Comparison of ENCODE assay signal across 14 cellular contexts in genomic region chrX:363621-364375, GRCh38. TPM values are rescaled to one million over a fixed set of nuclear protein-coding genes. Genes with fewer than 3 reads are reported as not detected.
DNase-seq lines count a peak whose midpoint lies in the region; ATAC-seq, FAIRE-seq and TF ChIP-seq lines count a peak whose summit lies in the region.
"Had no signal": no experiment of that assay in that cellular context is flagged by ENCODE, and none has a peak within 500 bp of the region (broad histone marks: within the 10 kb centered on the region; RNA-seq: fewer than 3 reads in every experiment).

No MANE protein-coding gene starts in this region.

- no peak overlapping the region for H3K4me3 ChIP-seq in mucosa of descending colon
- H3K4me3 ChIP-seq: BLaER1, GM23248 had no signal

- no peak overlapping the region for H3K4me3 Mint-ChIP-seq in stimulated activated effector memory CD8-positive, alpha-beta T cell treated with anti-CD3 and anti-CD28 coated beads, Interleukin-12 subunit alpha, Interleukin-12 subunit beta, amount 100 ng/mL, for 72 hours
- no peak overlapping the region for H3K4me3 Mint-ChIP-seq in mesothelial cell of epicardium
- no peak overlapping the region for H3K4me3 Mint-ChIP-seq in activated T-helper 17 cell treated with anti-CD3 and anti-CD28 coated beads, Interleukin-2, amount 50 U/mL, for 72 hours
- H3K4me3 Mint-ChIP-seq: CD8-positive, alpha-beta memory T cell had no signal

- no peaks in the 10 kb centered on the region for H3K27me3 Mint-ChIP-seq in mesothelial cell of epicardium (ENCODE audit: low read depth)
- H3K27me3 Mint-ChIP-seq in activated T-helper 17 cell treated with anti-CD3 and anti-CD28 coated beads, Interleukin-2, amount 50 U/mL, for 72 hours, result no peaks in the 10 kb centered on the region
- H3K27me3 Mint-ChIP-seq: CD8-positive, alpha-beta memory T cell had no signal

- intact Hi-C loops in Right ventricle myocardium superior (cut with DNase I), result no loop called here
- intact Hi-C loops in left ventricle myocardium superior (cut with micrococcal nuclease), result no loop called here
- intact Hi-C loops in mucosa of descending colon (cut with DNase I, micrococcal nuclease), result no loop called here

- H3K9me3 Mint-ChIP-seq in stimulated activated effector memory CD8-positive, alpha-beta T cell treated with anti-CD3 and anti-CD28 coated beads, Interleukin-12 subunit alpha, Interleukin-12 subunit beta, amount 100 ng/mL, for 72 hours, result peaks cover 3% of the 10 kb centered on the region
- peaks cover 28% of the 10 kb centered on the region for H3K9me3 Mint-ChIP-seq in mesothelial cell of epicardium
- no peaks in the 10 kb centered on the region for H3K9me3 Mint-ChIP-seq in activated T-helper 17 cell treated with anti-CD3 and anti-CD28 coated beads, Interleukin-2, amount 50 U/mL, for 72 hours

- TF ChIP-seq CTCF in mucosa of descending colon (IDR thresholded peaks at IDR 0.05), result no peak
- no peak for TF ChIP-seq CTCF in mesothelial cell of epicardium (IDR thresholded peaks at IDR 0.05; ENCODE audit: unreplicated experiment)

- no peaks in the 10 kb centered on the region for H3K36me3 ChIP-seq in mucosa of descending colon (ENCODE audit: low read depth)

- ATAC-seq in Right ventricle myocardium superior (ENCODE audit: poor library complexity) (no peak), left ventricle myocardium superior (no peak), mucosa of descending colon (no peak)
- ATAC-seq in stimulated activated effector memory CD8-positive, alpha-beta T cell treated with anti-CD3 and anti-CD28 coated beads, Interleukin-12 subunit alpha, Interleukin-12 subunit beta, amount 100 ng/mL, for 72 hours, result no peak
- no peak for ATAC-seq in activated T-helper 17 cell treated with anti-CD3 and anti-CD28 coated beads, Interleukin-2, amount 50 U/mL, for 72 hours (replicated peaks)

- no peaks in the 10 kb centered on the region for H3K36me3 Mint-ChIP-seq in stimulated activated effector memory CD8-positive, alpha-beta T cell treated with anti-CD3 and anti-CD28 coated beads, Interleukin-12 subunit alpha, Interleukin-12 subunit beta, amount 100 ng/mL, for 72 hours
- peaks cover 45% of the 10 kb centered on the region for H3K36me3 Mint-ChIP-seq in mesothelial cell of epicardium
- peaks cover 21% of the 10 kb centered on the region for H3K36me3 Mint-ChIP-seq in activated T-helper 17 cell treated with anti-CD3 and anti-CD28 coated beads, Interleukin-2, amount 50 U/mL, for 72 hours (ENCODE audit: low read depth)

- DNase-seq in Right ventricle myocardium superior, result peak; percentile 26
- DNase-seq in left ventricle myocardium superior, result no peak
- DNase-seq in mucosa of descending colon, result peak in 2 of 3 donors; percentile 10 to 25
- DNase-seq in stimulated activated effector memory CD8-positive, alpha-beta T cell treated with anti-CD3 and anti-CD28 coated beads, Interleukin-12 subunit alpha, Interleukin-12 subunit beta, amount 100 ng/mL, for 72 hours (ENCODE audit: low spot score in 2 of 2), result no peak
- DNase-seq in mesothelial cell of epicardium (ENCODE audit: low spot score in 2 of 2, unreplicated experiment in 2 of 2), result no peak
- DNase-seq in GM19239 (ENCODE audit: insufficient read length, low spot score), result no peak
- DNase-seq: 8988T, AML-193, Caco-2, GM23248 had no signal

- H3K4me1 ChIP-seq in mucosa of descending colon (ENCODE audit: low read depth), result no peaks in the 10 kb centered on the region
- H3K4me1 ChIP-seq: Caco-2 had no signal

- peaks cover 18% of the 10 kb centered on the region for H3K9me3 ChIP-seq in mucosa of descending colon

- FAIRE-seq in GM19239 (lab: Jason Lieb, UNC), result no peak
- FAIRE-seq: H54 had no signal

- peaks cover 22% of the 10 kb centered on the region for H3K4me1 Mint-ChIP-seq in stimulated activated effector memory CD8-positive, alpha-beta T cell treated with anti-CD3 and anti-CD28 coated beads, Interleukin-12 subunit alpha, Interleukin-12 subunit beta, amount 100 ng/mL, for 72 hours
- peaks cover under 1% of the 10 kb centered on the region for H3K4me1 Mint-ChIP-seq in mesothelial cell of epicardium
- H3K4me1 Mint-ChIP-seq in activated T-helper 17 cell treated with anti-CD3 and anti-CD28 coated beads, Interleukin-2, amount 50 U/mL, for 72 hours, result peaks cover 12% of the 10 kb centered on the region

- peak overlapping the region; percentile 71 for H3K27ac Mint-ChIP-seq in stimulated activated effector memory CD8-positive, alpha-beta T cell treated with anti-CD3 and anti-CD28 coated beads, Interleukin-12 subunit alpha, Interleukin-12 subunit beta, amount 100 ng/mL, for 72 hours
- no peak overlapping the region for H3K27ac Mint-ChIP-seq in mesothelial cell of epicardium
- H3K27ac Mint-ChIP-seq in activated T-helper 17 cell treated with anti-CD3 and anti-CD28 coated beads, Interleukin-2, amount 50 U/mL, for 72 hours, result no peak overlapping the region
- H3K27ac Mint-ChIP-seq: CD8-positive, alpha-beta memory T cell had no signal

RNA-seq across cellular contexts. Expression of gene PPP2R3B, which starts 22.9 kb away (rescaled TPM):
- total RNA-seq in Right ventricle myocardium superior (154 TPM), left ventricle myocardium superior (194 TPM), mucosa of descending colon (10 to 100 TPM in 2 of 3 donors, 1 to 10 TPM in 1; 9.2 to 11.6 (median 11.2) TPM), mesothelial cell of epicardium (63.0 to 65.5 TPM (median 65.2 TPM) in 3 replicates)
- total RNA-seq in activated T-helper 17 cell treated with anti-CD3 and anti-CD28 coated beads, Interleukin-2, amount 50 U/mL, for 72 hours, result 10 to 100 TPM; 19.3 to 22.6 TPM

RNA-seq across cellular contexts. Expression of gene GTPBP6, which starts 45.2 kb away (rescaled TPM):
- total RNA-seq in Right ventricle myocardium superior (50.8 TPM), left ventricle myocardium superior (51.9 TPM), mucosa of descending colon (10 to 100 TPM; 49.8 to 55.8 (median 54.1) TPM), mesothelial cell of epicardium (65.6 to 67.1 TPM (median 66.7 TPM) in 3 replicates)
- total RNA-seq in activated T-helper 17 cell treated with anti-CD3 and anti-CD28 coated beads, Interleukin-2, amount 50 U/mL, for 72 hours, result 10 to 100 TPM; 48.2 to 61.2 TPM

Comparison
In these comparisons a context has a peak if more than half of its experiments do, and no peak if none do; other contexts are left out.
1. DNase-seq: peak in Right ventricle myocardium superior (single experiment) and mucosa of descending colon (2 of 3); none in left ventricle myocardium superior (single experiment), stimulated activated effector memory CD8-positive, alpha-beta T cell treated with anti-CD3 and anti-CD28 coated beads, Interleukin-12 subunit alpha, Interleukin-12 subunit beta, amount 100 ng/mL, for 72 hours (0 of 2), mesothelial cell of epicardium (0 of 2) and GM19239 (single experiment).